ENCODE assay signal across 32 cellular contexts in the genomic region with DNA sequence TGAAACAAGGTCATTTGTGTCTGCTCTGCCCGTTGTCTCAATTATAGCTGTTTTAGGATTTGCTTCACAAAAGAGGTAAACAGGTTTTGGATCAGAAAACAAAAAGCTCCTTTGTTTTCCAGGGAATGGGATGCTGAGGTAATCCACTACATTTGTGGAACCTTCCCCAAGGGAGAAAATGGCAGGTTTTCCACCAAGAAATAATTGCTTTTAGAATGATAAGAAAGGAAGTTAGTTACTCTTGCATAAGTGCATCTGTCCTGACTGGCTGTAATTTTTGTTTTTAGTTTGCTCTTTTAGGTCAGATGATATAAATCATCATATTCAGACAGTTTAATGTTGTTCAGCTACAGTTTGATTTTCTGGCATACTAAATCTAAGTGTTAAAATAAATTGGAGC.
DNase-seq lines count a peak whose midpoint lies in the region; ATAC-seq and TF ChIP-seq lines count a peak whose summit lies in the region.
"Had no signal": no experiment of that assay in that cellular context is flagged by ENCODE, and none has a peak within 500 bp of the region (broad histone marks: within the 10 kb centered on the region; RNA-seq: fewer than 3 reads in every experiment).

No MANE protein-coding gene starts in this region.

- peak in 6 of 8 donors; percentile 41 to 81 (median 64) for ATAC-seq in heart right ventricle
- ATAC-seq in aorta (ENCODE audit: low FRiP score), result no peak
- ATAC-seq: foreskin keratinocyte, GM12878 had no signal

- no peak overlapping the region for H3K4me2 ChIP-seq in neuronal stem cell (ENCODE audit: insufficient read depth, low read length, poor library complexity, severe bottlenecking)

- H3K23ac ChIP-seq in neuronal stem cell (ENCODE audit: low read depth, low read length, poor library complexity), result no peak overlapping the region

- intact Hi-C loops in heart right ventricle (cut with DNase I), result no loop called here
- intact Hi-C loops in aorta (cut with DNase I), result no loop called here

- no peak overlapping the region for H3K14ac ChIP-seq in neuronal stem cell (ENCODE audit: low read length)

- H3K4me3 ChIP-seq in heart right ventricle (no peak overlapping the region), neuronal stem cell (ENCODE audit: low read length in 2 of 2) (no peak overlapping the region), aorta (ENCODE audit: low read length in 2 of 2) (no peak overlapping the region)
- H3K4me3 ChIP-seq: ascending aorta, GM12878, HAP-1, lung, prostate gland, upper lobe of left lung had no signal

- H2BK5ac ChIP-seq in neuronal stem cell (ENCODE audit: low read length), result no peak overlapping the region

- H2BK12ac ChIP-seq in neuronal stem cell (ENCODE audit: low read length), result no peak overlapping the region

- H4K8ac ChIP-seq in neuronal stem cell (ENCODE audit: low read depth, low read length), result no peak overlapping the region

- no peak overlapping the region for H3K9ac ChIP-seq in neuronal stem cell (ENCODE audit: low read depth, low read length, poor library complexity)

- H3K36me3 ChIP-seq in heart right ventricle (no peaks in the 10 kb centered on the region), neuronal stem cell (replicated peaks in 1 of 2; ENCODE audit: control insufficient read depth in 2 of 2, insufficient read depth in 2 of 2, low read length in 2 of 2) (no peaks in the 10 kb centered on the region), aorta (ENCODE audit: control insufficient read depth in 1 of 2, insufficient read depth in 2 of 2, low read length in 1 of 2) (no peaks in the 10 kb centered on the region)
- H3K36me3 ChIP-seq: ascending aorta, HAP-1, neutrophil, prostate gland, upper lobe of left lung had no signal

- no peak overlapping the region for H3K18ac ChIP-seq in neuronal stem cell (ENCODE audit: low read length)

- no peak overlapping the region for H2AK5ac ChIP-seq in neuronal stem cell (ENCODE audit: low read depth, low read length)

- 30 to 40% methylated on average over 1 of the region's 1 CpG for WGBS in heart right ventricle, 2 donors
- WGBS in neuronal stem cell (ENCODE audit: extremely low coverage in 2 of 2, insufficient read length in 2 of 2, insufficient replicate concordance in 1 of 2), 2 donors, result no CpG with 5 or more reads among the region's 1 CpG
- 47 to 48% methylated on average over 1 of the region's 1 CpG for WGBS in aorta, 2 donors

- DNase-seq in GM04504 (ENCODE audit: low read depth) (peak; percentile 42), RPMI7951 (ENCODE audit: low read depth) (peak; percentile 16), heart right ventricle (no peak), neuronal stem cell (ENCODE audit: low spot score) (peak; percentile 14), iPS-NIHi7 (ENCODE audit: extremely low spot score) (no peak), aorta (no peak), DMS79 treated with DMSO at 0.1 percent for 48 hours (lab: John Stamatoyannopoulos, UW) (no peak), NCI-H524 treated with DMSO at 0.1 percent for 48 hours (lab: John Stamatoyannopoulos, UW) (no peak)
- DNase-seq: activated CD4-positive, alpha-beta T cell treated with anti-CD3 and anti-CD28 coated beads, Interleukin-2, amount 50 U/mL, for 48 hours; activated CD8-positive, alpha-beta memory T cell treated with anti-CD3 and anti-CD28 coated beads, Interleukin-2, amount 50 U/mL, for 4 hours; activated naive CD4-positive, alpha-beta T cell treated with anti-CD3 and anti-CD28 coated beads, Interleukin-2, amount 50 U/mL, for 16 hours; CD4-positive, CD25-positive, alpha-beta regulatory T cell; cerebellar nuclear complex; DMS53; foreskin keratinocyte; Kasumi-1; NCI-H1694 treated with DMSO at 0.1 percent for 48 hours; NCI-H2227 treated with DMSO at 0.1 percent for 48 hours; NCI-H774; SHP77; small intestine; stimulated activated CD4-positive, alpha-beta T cell treated with anti-CD3 and anti-CD28 coated beads, Interleukin-1b, Interleukin-23, amount 100 ng/mL, for 48 hours; SW 1271; T1000; upper lobe of left lung had no signal

- H4K91ac ChIP-seq in neuronal stem cell (ENCODE audit: low read depth, low read length, poor library complexity), result no peak overlapping the region

- H2BK120ac ChIP-seq in neuronal stem cell (ENCODE audit: low read depth, low read length), result no peak overlapping the region

- H3K27ac ChIP-seq in heart right ventricle (peak overlapping the region in 4 of 10 donors; percentile 29 to 56 (median 36)), neuronal stem cell (replicated peaks; ENCODE audit: low read length) (no peak overlapping the region), aorta (ENCODE audit: low read depth in 1 of 2, low read length in 2 of 2) (no peak overlapping the region)
- H3K27ac ChIP-seq: ascending aorta, epithelial cell of prostate, foreskin keratinocyte, neutrophil, prostate gland, upper lobe of left lung had no signal

- H2AFZ ChIP-seq in neuronal stem cell (ENCODE audit: low read length), result no peak overlapping the region

- no peak overlapping the region for H2BK15ac ChIP-seq in neuronal stem cell (ENCODE audit: low read length)

- H3K4ac ChIP-seq in neuronal stem cell (ENCODE audit: low read length), result no peak overlapping the region

- no peak for TF ChIP-seq CTCF in heart right ventricle (IDR thresholded peaks at IDR 0.05)

- H3K27me3 ChIP-seq in heart right ventricle (no peaks in the 10 kb centered on the region), neuronal stem cell (ENCODE audit: control insufficient read depth in 3 of 3, insufficient read depth in 3 of 3, low read depth in 1 of 3, low read length in 3 of 3) (no peaks in the 10 kb centered on the region), aorta (ENCODE audit: control insufficient read depth in 1 of 2, insufficient read depth in 2 of 2, low read length in 1 of 2) (no peaks in the 10 kb centered on the region)
- H3K27me3 ChIP-seq: ascending aorta, neutrophil, upper lobe of left lung had no signal

- peaks cover 0 to 22% (median 0%) of the 10 kb centered on the region in 11 donors for H3K9me3 ChIP-seq in heart right ventricle
- H3K9me3 ChIP-seq in neuronal stem cell (replicated peaks in 1 of 2; ENCODE audit: control insufficient read depth in 2 of 2, insufficient read depth in 1 of 2, low read depth in 1 of 2, low read length in 2 of 2), result no peaks in the 10 kb centered on the region
- H3K9me3 ChIP-seq in aorta (ENCODE audit: control insufficient read depth, low read length), result peaks cover 1% of the 10 kb centered on the region
- H3K9me3 ChIP-seq: ascending aorta, HAP-1, neutrophil, prostate gland, upper lobe of left lung had no signal

- H3K4me1 ChIP-seq in heart right ventricle (no peaks in the 10 kb centered on the region), neuronal stem cell (ENCODE audit: control insufficient read depth in 2 of 2, insufficient read depth in 1 of 2, low read depth in 1 of 2, low read length in 2 of 2) (peaks cover 0 to 2% of the 10 kb centered on the region in 2 donors), aorta (ENCODE audit: control insufficient read depth in 1 of 2, insufficient read depth in 2 of 2, low read length in 2 of 2) (no peaks in the 10 kb centered on the region)
- H3K4me1 ChIP-seq: ascending aorta, foreskin keratinocyte, HAP-1, prostate gland, upper lobe of left lung had no signal

- H3K79me1 ChIP-seq in neuronal stem cell (ENCODE audit: low read depth, low read length), result no peaks in the 10 kb centered on the region

Comparison
In these comparisons a context has a peak if more than half of its experiments do, and no peak if none do; other contexts are left out.
1. DNase-seq: peak in GM04504 (single experiment), RPMI7951 (single experiment) and neuronal stem cell (single experiment); none in heart right ventricle (0 of 2), iPS-NIHi7 (single experiment), aorta (0 of 2), DMS79 treated with DMSO at 0.1 percent for 48 hours (single experiment) and NCI-H524 treated with DMSO at 0.1 percent for 48 hours (single experiment).